20 cellular contexts compared by ENCODE assay signal in the genomic region with DNA sequence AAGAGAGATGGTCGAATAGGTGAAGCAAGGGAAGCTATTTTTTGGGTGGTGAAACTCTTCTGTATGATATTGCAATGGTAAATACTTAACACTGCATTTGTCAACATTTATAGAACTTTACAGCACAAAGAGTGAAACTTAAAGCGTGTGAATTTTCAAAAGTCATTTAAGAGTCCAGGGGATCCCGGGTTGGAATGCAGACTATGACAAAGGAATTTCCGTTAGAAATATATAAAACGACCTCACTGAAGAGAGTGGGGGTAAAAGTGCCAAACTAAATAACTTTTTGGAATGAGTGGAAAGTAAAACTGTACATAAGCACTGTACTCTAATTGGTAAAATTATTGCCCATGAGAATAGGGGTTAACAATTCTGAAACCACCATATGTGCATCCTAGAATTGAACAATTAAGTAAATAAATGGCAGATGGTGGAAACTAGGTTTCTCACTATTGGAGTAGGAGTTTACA.
A peak's percentile ranks its signal among the peaks of the same experiment; 100 is the strongest.
DNase-seq lines count a peak whose midpoint lies in the region.
"Had no signal": no experiment of that assay in that cellular context is flagged by ENCODE, and none has a peak within 500 bp of the region (broad histone marks: within the 10 kb centered on the region; RNA-seq: fewer than 3 reads in every experiment).

No MANE protein-coding gene starts in this region.

- no peak overlapping the region for H3K9ac ChIP-seq in mesendoderm (ENCODE audit: low read length)

- no peaks in the 10 kb centered on the region for H3K79me1 ChIP-seq in mesendoderm (ENCODE audit: low read length)

- H3K27me3 ChIP-seq in mesendoderm (ENCODE audit: insufficient read depth, low read length, poor library complexity) (no peaks in the 10 kb centered on the region), H7 (ENCODE audit: control insufficient read depth, insufficient read depth, low read length) (no peaks in the 10 kb centered on the region)
- H3K27me3 ChIP-seq: cardiac muscle cell, testis had no signal

- no peaks in the 10 kb centered on the region for H3K4me1 ChIP-seq in mesendoderm (ENCODE audit: control insufficient read depth, low read depth, low read length)
- H3K4me1 ChIP-seq: left ventricle myocardium inferior, testis had no signal

- H3K36me3 ChIP-seq in mesendoderm (ENCODE audit: control insufficient read depth, insufficient read depth, low read length) (no peaks in the 10 kb centered on the region), H7 (replicated peaks; ENCODE audit: control insufficient read depth, insufficient read depth, low read length) (no peaks in the 10 kb centered on the region)
- H3K36me3 ChIP-seq: cardiac muscle cell, left ventricle myocardium inferior had no signal

- no CpG with 5 or more reads among the region's 5 CpGs for WGBS in mesendoderm (ENCODE audit: extremely low coverage, insufficient coverage, low lambda C conversion rate)

- H3K18ac ChIP-seq in mesendoderm (ENCODE audit: low read length), result no peak overlapping the region

- no peak overlapping the region for H2AK5ac ChIP-seq in mesendoderm (ENCODE audit: low read length)

- H3K4ac ChIP-seq in mesendoderm (ENCODE audit: low read depth, low read length), result no peak overlapping the region

- H3K27ac ChIP-seq in mesendoderm (ENCODE audit: low read depth, low read length), result no peak overlapping the region
- H3K27ac ChIP-seq: cardiac muscle cell, HL-60, left ventricle myocardium inferior, testis had no signal

- H3K79me2 ChIP-seq in mesendoderm (ENCODE audit: control insufficient read depth, insufficient read depth, low read length), result no peaks in the 10 kb centered on the region

- no peak overlapping the region for H4K8ac ChIP-seq in mesendoderm (ENCODE audit: low read depth, low read length)

- H3K56ac ChIP-seq in mesendoderm (ENCODE audit: low read length), result no peak overlapping the region

- no peak overlapping the region for H2BK15ac ChIP-seq in mesendoderm (replicated peaks; ENCODE audit: low read depth)

- no peak overlapping the region for H3K23ac ChIP-seq in mesendoderm (ENCODE audit: low read length)

- H3K4me3 ChIP-seq in mesendoderm (ENCODE audit: low read length), result no peak overlapping the region
- no peak overlapping the region for H3K4me3 ChIP-seq in H7 (ENCODE audit: insufficient read depth, low read depth, low read length)
- H3K4me3 ChIP-seq: cardiac muscle cell, left ventricle myocardium inferior, testis had no signal

- no peak overlapping the region for H2BK5ac ChIP-seq in mesendoderm (ENCODE audit: low read length)

- H3K4me2 ChIP-seq in mesendoderm (ENCODE audit: low read length), result no peak overlapping the region

- no peak overlapping the region for H2BK120ac ChIP-seq in mesendoderm (ENCODE audit: low read depth, low read length)

- peak; percentile 50 for DNase-seq in Daoy (ENCODE audit: low read depth)
- DNase-seq in NCI-H524 (lab: John Stamatoyannopoulos, UW), result peak; percentile 15 to 70
- peak; percentile 28 for DNase-seq in dedifferentiated amniotic fluid mesenchymal stem cell (ENCODE audit: extremely low spot score)
- DNase-seq in mesendoderm, result peak; percentile 33
- no peak for DNase-seq in kidney glomerular epithelial cell (lab: John Stamatoyannopoulos, UW)
- no peak for DNase-seq in SHP77 treated with DMSO at 0.1 percent for 48 hours (lab: John Stamatoyannopoulos, UW)
- DNase-seq in GF-D8 (lab: John Stamatoyannopoulos, UW), result no peak
- no peak for DNase-seq in H7
- DNase-seq: activated CD4-positive, alpha-beta T cell treated with anti-CD3 and anti-CD28 coated beads, Interleukin-2, amount 50 U/mL, for 4 hours; activated naive CD8-positive, alpha-beta T cell treated with anti-CD3 and anti-CD28 coated beads for 36 hours; activated T-cell treated with anti-CD3 and anti-CD28 coated beads, Interleukin-2, amount 50 U/mL, for 24 hours; effector CD8-positive, alpha-beta T cell; KG1; left ventricle myocardium inferior; NCI-H1092 treated with DMSO at 0.1 percent for 48 hours; posterior cingulate gyrus; T-cell; testis had no signal

- H4K5ac ChIP-seq in mesendoderm (ENCODE audit: low read length), result no peak overlapping the region

Comparison
In these comparisons a context has a peak if more than half of its experiments do, and no peak if none do; other contexts are left out.
1. DNase-seq: peak in Daoy (single experiment), NCI-H524 (2 of 2), dedifferentiated amniotic fluid mesenchymal stem cell (single experiment) and mesendoderm (single experiment); none in kidney glomerular epithelial cell (single experiment), SHP77 treated with DMSO at 0.1 percent for 48 hours (single experiment), GF-D8 (single experiment) and H7 (single experiment).